ENCODE assay signal across 8 cellular contexts in genomic region chr1:16612332-16613172, GRCh38. TPM values are rescaled to one million over a fixed set of nuclear protein-coding genes. Genes with fewer than 3 reads are reported as not detected.
DNase-seq lines count a peak whose midpoint lies in the region; ATAC-seq and TF ChIP-seq lines count a peak whose summit lies in the region.
"Had no signal": no experiment of that assay in that cellular context is flagged by ENCODE, and none has a peak within 500 bp of the region (broad histone marks: within the 10 kb centered on the region; RNA-seq: fewer than 3 reads in every experiment).

No MANE protein-coding gene starts in this region.

- no peaks in the 10 kb centered on the region for H3K9me3 ChIP-seq in spleen

- H3K27ac ChIP-seq in spleen: peak overlapping the region in 7 of 8 donors; percentile 33 to 80 (median 77)

- ATAC-seq in SK-N-SH treated with all-trans-retinoic acid at 6 μM for 48 hours (peak; percentile 68), GM21423 (IDR thresholded peaks at IDR 0.05; ENCODE audit: unreplicated experiment) (no peak)

- TF ChIP-seq CTCF in spleen (IDR thresholded peaks at IDR 0.05 in 8 of 11, conservative IDR thresholded peaks at IDR 0.05 in 3 of 11): no peak

- DNase-seq in GM04504 (ENCODE audit: low read depth) (peak; percentile 89), dermis blood vessel endothelial cell (peak; percentile 80), kidney glomerular epithelial cell (lab: John Stamatoyannopoulos, UW) (peak; percentile 88), spleen (no peak)
- DNase-seq in Jurkat, Clone E6-1 (ENCODE audit: low read depth, low spot score): peak; percentile 49

- peak in 1 of 3 donors; percentile 29 for TF ChIP-seq POLR2A in spleen (IDR thresholded peaks at IDR 0.05)

- H3K4me1 ChIP-seq in spleen: peaks cover 19 to 35% (median 27%) of the 10 kb centered on the region in 6 donors

- WGBS in spleen, 5 donors: 6 to 8% (median 6%) methylated on average over 31 of the region's 31 CpGs

- peak overlapping the region; percentile 71 for H3K4me3 ChIP-seq in Jurkat, Clone E6-1 (ENCODE audit: low read length)
- peak overlapping the region; percentile 63 to 92 (median 68) for H3K4me3 ChIP-seq in spleen

- H3K27me3 ChIP-seq in spleen (replicated peaks in 1 of 7): peaks cover 0 to 14% (median 0%) of the 10 kb centered on the region in 7 donors

- intact Hi-C loops in spleen (cut with DNase I; ENCODE audit: low total_unique reads): no loop called here

- H3K36me3 ChIP-seq in spleen: peaks cover 2 to 17% (median 9%) of the 10 kb centered on the region in 6 donors

TF ChIP-seq in SK-N-SH treated with all-trans-retinoic acid at 6 μM for 48 hours, 23 proteins besides CTCF, POLR2A, EP300 and RAD21:
- TF ChIP-seq CREB5 (CRISPR knock-in tag; IDR thresholded peaks at IDR 0.05; ENCODE audit: low read depth) (no peak), ZNF70 (CRISPR knock-in tag; IDR thresholded peaks at IDR 0.05) (no peak), ARNTL (CRISPR knock-in tag; IDR thresholded peaks at IDR 0.05; ENCODE audit: borderline replicate concordance, low read depth) (no peak; the same call in 1 of the 2 replicates), ZFP30 (CRISPR knock-in tag; IDR thresholded peaks at IDR 0.05) (no peak), ZC3H10 (CRISPR knock-in tag; IDR thresholded peaks at IDR 0.05) (no peak), CSRNP3 (CRISPR knock-in tag; IDR thresholded peaks at IDR 0.05) (no peak), RARB (CRISPR knock-in tag; IDR thresholded peaks at IDR 0.05) (no peak), ISL1 (CRISPR knock-in tag; IDR thresholded peaks at IDR 0.05) (no peak), SNAI2 (CRISPR knock-in tag; IDR thresholded peaks at IDR 0.05) (no peak), TCF4 (CRISPR knock-in tag; IDR thresholded peaks at IDR 0.05; ENCODE audit: borderline replicate concordance) (no peak), POU6F1 (CRISPR knock-in tag; IDR thresholded peaks at IDR 0.05; ENCODE audit: borderline replicate concordance, low read depth) (no peak)

RNA-seq across cellular contexts. Expression of gene NBPF1, which starts 0.8 kb away (rescaled TPM):
- 44.3 TPM for polyA plus RNA-seq in Jurkat, Clone E6-1 (2012; ENCODE audit: insufficient read depth, insufficient read length)
- total RNA-seq in dermis blood vessel endothelial cell: 35.1 and 46.3 TPM in 2 replicates
- total RNA-seq in spleen: 10 to 100 TPM; 22.0 to 60.7 (median 33.7) TPM
- polyA plus RNA-seq in spleen: 1 to 10 TPM; 1.3 to 7.2 (median 2.9) TPM

RNA-seq across cellular contexts. Expression of gene RNU1-3, which starts 54.2 kb away (rescaled TPM):
- not detected for polyA plus RNA-seq in Jurkat, Clone E6-1 (2012; ENCODE audit: insufficient read depth, insufficient read length)
- total RNA-seq in dermis blood vessel endothelial cell: under 0.01 TPM in 2 replicates
- 1,000 to 10,000 TPM in 4 of 7 donors, under 1 TPM in 3; under 0.01 to 8,075 (median 6,234) TPM for total RNA-seq in spleen
- polyA plus RNA-seq in spleen: not detected
- polyA plus RNA-seq: adipose tissue had no signal
